1 cellular context compared by ENCODE assay signal in genomic region chr6:126123226-126123625, GRCh38.
TF ChIP-seq lines count a peak whose summit lies in the region.

No MANE protein-coding gene starts in this region.

TF ChIP-seq in K562, 482 proteins besides CTCF, POLR2A, EP300 and RAD21 (continued from another document):
- no peak for TF ChIP-seq ARHGAP35 (IDR thresholded peaks at IDR 0.05; ENCODE audit: partially characterized antibody)
- TF ChIP-seq FOXO4 (CRISPR knock-in tag; IDR thresholded peaks at IDR 0.05), result no peak
- TF ChIP-seq KAT7 (CRISPR knock-in tag; IDR thresholded peaks at IDR 0.05; ENCODE audit: borderline replicate concordance), result no peak
- TF ChIP-seq ZNF224 (CRISPR knock-in tag; IDR thresholded peaks at IDR 0.05), result no peak
- no peak for TF ChIP-seq IRF2 (CRISPR knock-in tag; IDR thresholded peaks at IDR 0.05)
- TF ChIP-seq TRIM28 (IDR thresholded peaks at IDR 0.05), result 0 out of 2 replicates have a peak, but pooled peaks have one; percentile 55
- TF ChIP-seq ARID2 (IDR thresholded peaks at IDR 0.05), result no peak
- TF ChIP-seq TBL1XR1 (IDR thresholded peaks at IDR 0.05; ENCODE audit: low read length in 2 of 2), result no peak
